Comparison of ENCODE assay signal across 1 cellular context in genomic region chr20:52924411-52925271, GRCh38.
A peak's percentile ranks its signal among the peaks of the same experiment; 100 is the strongest.
TF ChIP-seq lines count a peak whose summit lies in the region.

No MANE protein-coding gene starts in this region.

TF ChIP-seq in HepG2, 621 proteins besides CTCF, POLR2A, EP300 and RAD21 (continued from another document and continues in another):
- TF ChIP-seq YEATS4 (CRISPR knock-in tag; IDR thresholded peaks at IDR 0.05; ENCODE audit: borderline replicate concordance) (no peak), SRSF4 (IDR thresholded peaks at IDR 0.05; ENCODE audit: low read depth, low read length, poor library complexity, severe bottlenecking) (no peak), SMAD9 (CRISPR knock-in tag; IDR thresholded peaks at IDR 0.05) (no peak), MED1 (CRISPR knock-in tag; IDR thresholded peaks at IDR 0.05) (peak; percentile 91), ZNF17 (CRISPR knock-in tag; IDR thresholded peaks at IDR 0.05) (no peak), HMGA1 (CRISPR knock-in tag; conservative IDR thresholded peaks at IDR 0.05) (no peak), ZNF460 (CRISPR knock-in tag; IDR thresholded peaks at IDR 0.05; ENCODE audit: borderline replicate concordance) (no peak; the same call in 1 of the 2 replicates), ZNF660 (CRISPR knock-in tag; IDR thresholded peaks at IDR 0.05; ENCODE audit: borderline replicate concordance, low read depth) (no peak), MAZ (IDR thresholded peaks at IDR 0.05; ENCODE audit: borderline replicate concordance, low read depth, low read length) (no peak), MAZ (CRISPR knock-in tag; IDR thresholded peaks at IDR 0.05; ENCODE audit: low read depth) (peak; percentile 37; the same call in 1 of the 2 replicates), FOXJ3 (CRISPR knock-in tag; IDR thresholded peaks at IDR 0.05; ENCODE audit: borderline replicate concordance) (peak; percentile 91; the same call in 1 of the 2 replicates), ZNF414 (CRISPR knock-in tag; IDR thresholded peaks at IDR 0.05) (0 out of 2 replicates have a peak, but pooled peaks have one; percentile 68), SMARCE1 (IDR thresholded peaks at IDR 0.05; ENCODE audit: borderline replicate concordance) (no peak), HNF4G (IDR thresholded peaks at IDR 0.05; ENCODE audit: borderline replicate concordance, low read depth, low read length) (peak; percentile 89), HNF4G (CRISPR knock-in tag; IDR thresholded peaks at IDR 0.05; ENCODE audit: borderline replicate concordance, low read depth) (peak; percentile 88; the same call in 1 of the 2 replicates), DZIP1 (CRISPR knock-in tag; IDR thresholded peaks at IDR 0.05) (no peak), BHLHE40 (IDR thresholded peaks at IDR 0.05; ENCODE audit: low read length) (peak; percentile 24; the same call in 1 of the 2 replicates), AFF4 (CRISPR knock-in tag; IDR thresholded peaks at IDR 0.05) (no peak), FOXA1 (IDR thresholded peaks at IDR 0.05) (peak; percentile 58; the same call in 1 of the 2 replicates), FOXA1 (CRISPR knock-in tag; IDR thresholded peaks at IDR 0.05) (peak; percentile 99), RBAK (CRISPR knock-in tag; IDR thresholded peaks at IDR 0.05) (no peak), PBX3 (CRISPR knock-in tag; IDR thresholded peaks at IDR 0.05; ENCODE audit: borderline replicate concordance) (no peak), NR2F6 (IDR thresholded peaks at IDR 0.05) (peak; percentile 100), NR2F6 (CRISPR knock-in tag; IDR thresholded peaks at IDR 0.05) (peak; percentile 100), ZNF580 (CRISPR knock-in tag; IDR thresholded peaks at IDR 0.05; ENCODE audit: borderline replicate concordance, low read depth) (peak; percentile 95; the same call in 1 of the 2 replicates), JARID2 (CRISPR knock-in tag; IDR thresholded peaks at IDR 0.05; ENCODE audit: insufficient replicate concordance) (no peak), NR0B2 (CRISPR knock-in tag; IDR thresholded peaks at IDR 0.05) (0 out of 2 replicates have a peak, but pooled peaks have one; percentile 44), HDAC6 (IDR thresholded peaks at IDR 0.05; ENCODE audit: low read depth, low read length) (no peak), ZNF512B (CRISPR knock-in tag; IDR thresholded peaks at IDR 0.05; ENCODE audit: borderline replicate concordance) (no peak), MXD3 (CRISPR knock-in tag; IDR thresholded peaks at IDR 0.05) (0 out of 2 replicates have a peak, but pooled peaks have one; percentile 30), WIZ (CRISPR knock-in tag; IDR thresholded peaks at IDR 0.05) (no peak; the same call in 1 of the 2 replicates), SKIL (CRISPR knock-in tag; IDR thresholded peaks at IDR 0.05; ENCODE audit: borderline replicate concordance) (peak; percentile 79; the same call in 1 of the 2 replicates), ZNF451 (CRISPR knock-in tag; IDR thresholded peaks at IDR 0.05) (no peak), ISX (CRISPR knock-in tag; conservative IDR thresholded peaks at IDR 0.05) (no peak), SMARCC2 (IDR thresholded peaks at IDR 0.05) (no peak), ZNF546 (CRISPR knock-in tag; conservative IDR thresholded peaks at IDR 0.05) (no peak), DDIT3 (CRISPR knock-in tag; IDR thresholded peaks at IDR 0.05) (no peak), ZNF512 (CRISPR knock-in tag; IDR thresholded peaks at IDR 0.05) (no peak), ZNF24 (IDR thresholded peaks at IDR 0.05) (no peak; the same call in 1 of the 2 replicates), ZBTB37 (CRISPR knock-in tag; IDR thresholded peaks at IDR 0.05) (no peak), ESRRA (CRISPR knock-in tag; IDR thresholded peaks at IDR 0.05; ENCODE audit: low read depth) (peak; percentile 92), GFI1 (CRISPR knock-in tag; IDR thresholded peaks at IDR 0.05; ENCODE audit: borderline replicate concordance) (peak; percentile 95), GTF2F1 (IDR thresholded peaks at IDR 0.05; ENCODE audit: low read length) (no peak), ZNF746 (CRISPR knock-in tag; IDR thresholded peaks at IDR 0.05) (peak; percentile 74)
